Comparison of ENCODE assay signal across 1 cellular context in genomic region chr6:133240511-133241087, GRCh38.
TF ChIP-seq lines count a peak whose summit lies in the region.

No MANE protein-coding gene starts in this region.

TF ChIP-seq in SK-N-SH, 30 proteins besides CTCF, POLR2A, EP300 and RAD21 (continued from another document):
- TF ChIP-seq USF2 (IDR thresholded peaks at IDR 0.05; ENCODE audit: borderline replicate concordance, low read depth, low read length): no peak
- no peak for TF ChIP-seq CHD2 (IDR thresholded peaks at IDR 0.05; ENCODE audit: low read length, partially characterized antibody)
- no peak for TF ChIP-seq TAF1 (IDR thresholded peaks at IDR 0.05; ENCODE audit: borderline replicate concordance, low read depth, low read length)
- TF ChIP-seq EZH2phosphoT487 (IDR thresholded peaks at IDR 0.05; ENCODE audit: borderline replicate concordance, low read depth): no peak
- TF ChIP-seq RFX5 (IDR thresholded peaks at IDR 0.05; ENCODE audit: low read length): no peak
- TF ChIP-seq RCOR1 (IDR thresholded peaks at IDR 0.05; ENCODE audit: low read length): no peak
- TF ChIP-seq FOXM1 (IDR thresholded peaks at IDR 0.05; ENCODE audit: low read depth): no peak
- no peak for TF ChIP-seq FOXJ3 (CRISPR knock-in tag; IDR thresholded peaks at IDR 0.05)
